In genomic region chr22:48709976-48710375, GRCh38 we compare ENCODE assay signal across 23 cellular contexts.
"Had no signal": no experiment of that assay in that cellular context is flagged by ENCODE, and none has a peak within 500 bp of the region (broad histone marks: within the 10 kb centered on the region; RNA-seq: fewer than 3 reads in every experiment).

No MANE protein-coding gene starts in this region.

- H3K9me3 ChIP-seq: esophagus squamous epithelium, heart right ventricle, mucosa of descending colon, psoas muscle, right lobe of liver, testis, tibial artery had no signal

- H3K36me3 ChIP-seq: esophagus squamous epithelium, heart right ventricle, neural progenitor cell, right lobe of liver, tibial artery had no signal

- H3K4me1 ChIP-seq: esophagus squamous epithelium, heart right ventricle, psoas muscle, right lobe of liver, testis, tibial artery had no signal

- H3K27me3 ChIP-seq: neural progenitor cell, right lobe of liver, testis, tibial artery had no signal

- H3K27ac ChIP-seq: coronary artery, esophagus squamous epithelium, heart right ventricle, neural progenitor cell, psoas muscle, right lobe of liver, testis, tibial artery had no signal

- DNase-seq: central memory CD4-positive, alpha-beta T cell; dermis blood vessel endothelial cell; effector memory CD4-positive, alpha-beta T cell; esophagus squamous epithelium; foreskin melanocyte; glutamatergic neuron; heart right ventricle; hippocampal formation; kidney glomerular epithelial cell; mesenchymal stem cell; naive B cell; psoas muscle; right lobe of liver; stimulated activated CD4-positive, alpha-beta T cell treated with anti-CD3 and anti-CD28 coated beads, Interleukin-4, amount 100 ng/mL, for 4 hours; stimulated activated naive CD8-positive, alpha-beta T cell treated with anti-CD3 and anti-CD28 coated beads, Interleukin-15, Interleukin-2, amounts not matched to agents 100 U/mL and 50 U/mL, for 24 hours; substantia nigra; testis had no signal

- ATAC-seq: heart right ventricle; mucosa of descending colon; natural killer cell treated with Interleukin-12 subunit alpha and Interleukin-12 subunit beta and Interleukin-15 and Interleukin-18, amount 100 ng/mL, for 72 hours; psoas muscle; right lobe of liver; stimulated activated memory B cell treated with anti-CD40 and anti-IgM and Interleukin-4, amounts not matched to agents 10 μg/mL and 1 μg/mL and 100 μg/mL, for 72 hours; stimulated activated naive CD8-positive, alpha-beta T cell treated with anti-CD3 and anti-CD28 coated beads, Interleukin-15, Interleukin-2, amounts not matched to agents 100 U/mL and 50 U/mL, for 24 hours had no signal

- H3K4me3 ChIP-seq: coronary artery, esophagus squamous epithelium, heart right ventricle, mucosa of descending colon, neural progenitor cell, psoas muscle, right lobe of liver, testis, tibial artery had no signal
